In genomic region chr17:28133562-28133970, GRCh38 we compare ENCODE assay signal across 15 cellular contexts.
A peak's percentile ranks its signal among the peaks of the same experiment; 100 is the strongest.
DNase-seq lines count a peak whose midpoint lies in the region; ATAC-seq, FAIRE-seq and TF ChIP-seq lines count a peak whose summit lies in the region.
"Had no signal": no experiment of that assay in that cellular context is flagged by ENCODE, and none has a peak within 500 bp of the region (broad histone marks: within the 10 kb centered on the region; RNA-seq: fewer than 3 reads in every experiment).

No MANE protein-coding gene starts in this region.

- TF ChIP-seq CTCF in A549 (IDR thresholded peaks at IDR 0.05) (no peak), fibroblast of pulmonary artery (IDR thresholded peaks at IDR 0.05; ENCODE audit: low read length, missing control alignments) (no peak)

- H3K27ac Mint-ChIP-seq in activated naive CD8-positive, alpha-beta T cell, result peak overlapping the region; percentile 54
- no peak overlapping the region for H3K27ac Mint-ChIP-seq in activated CD4-positive, alpha-beta memory T cell treated with anti-CD3 and anti-CD28 coated beads, Interleukin-2, amount 10 ng/mL, durations not matched to agents 7 days and 5 days
- no peak overlapping the region for H3K27ac Mint-ChIP-seq in CD8-positive, alpha-beta memory T cell
- H3K27ac Mint-ChIP-seq: CD14-positive monocyte; nephron progenitor cell; stimulated activated memory B cell treated with anti-CD40 and anti-IgM and Interleukin-4, amounts not matched to agents 10 μg/mL and 1 μg/mL and 100 μg/mL, for 72 hours had no signal

- H3K4me1 ChIP-seq in A549, result 0 out of 3 replicates have a peak, but pooled peaks cover 4% of the 10 kb centered on the region
- no peaks in the 10 kb centered on the region for H3K4me1 ChIP-seq in CD8-positive, alpha-beta memory T cell (ENCODE audit: insufficient read depth, low read length)
- H3K4me1 ChIP-seq: adrenal gland had no signal

- CTCF ChIA-PET in A549 (lab: Yijun Ruan, JAX), result interaction anchor here (1.0 to 1.4 kb wide), 4 partner anchors 13 to 407 kb away, joined by 3 to 4 read pairs (median 3); no protein-coding TSS in a partner anchor
- CTCF ChIA-PET in activated CD4-positive, alpha-beta memory T cell treated with anti-CD3 and anti-CD28 coated beads, Interleukin-2, amount 10 ng/mL, durations not matched to agents 7 days and 5 days (lab: Charles Lee), result no interaction called here
- CTCF ChIA-PET in CD8-positive, alpha-beta memory T cell (lab: Charles Lee), result no interaction called here

- peak; percentile 90 for FAIRE-seq in A549 (lab: Jason Lieb, UNC)
- FAIRE-seq: GM19239 had no signal

- H3K4me2 ChIP-seq in A549, result no peak overlapping the region

- no peaks in the 10 kb centered on the region for H3K9me3 Mint-ChIP-seq in activated naive CD8-positive, alpha-beta T cell (ENCODE audit: low read depth)
- no peaks in the 10 kb centered on the region for H3K9me3 Mint-ChIP-seq in activated CD4-positive, alpha-beta memory T cell treated with anti-CD3 and anti-CD28 coated beads, Interleukin-2, amount 10 ng/mL, durations not matched to agents 7 days and 5 days
- H3K9me3 Mint-ChIP-seq in CD8-positive, alpha-beta memory T cell, result no peaks in the 10 kb centered on the region
- H3K9me3 Mint-ChIP-seq: CD14-positive monocyte; nephron progenitor cell; stimulated activated memory B cell treated with anti-CD40 and anti-IgM and Interleukin-4, amounts not matched to agents 10 μg/mL and 1 μg/mL and 100 μg/mL, for 72 hours had no signal

- no peak for ATAC-seq in A549
- no peak for ATAC-seq in HG03108 (IDR thresholded peaks at IDR 0.05; ENCODE audit: unreplicated experiment)
- ATAC-seq: stimulated activated memory B cell treated with anti-CD40 and anti-IgM and Interleukin-4, amounts not matched to agents 10 μg/mL and 1 μg/mL and 100 μg/mL, for 72 hours had no signal

- DNase-seq in A549 (ENCODE audit: low read depth in 1 of 2, low spot score in 1 of 2), result peak in 1 of 2 experiments; percentile 6
- peak; percentile 39 for DNase-seq in GM03348 (ENCODE audit: low spot score)
- peak; percentile 70 for DNase-seq in fibroblast of pulmonary artery (ENCODE audit: low read depth)
- DNase-seq in activated CD4-positive, alpha-beta memory T cell treated with anti-CD3 and anti-CD28 coated beads, Interleukin-2, amount 10 ng/mL, durations not matched to agents 7 days and 5 days, result no peak
- DNase-seq in NCI-H1092 (lab: John Stamatoyannopoulos, UW), result no peak
- no peak for DNase-seq in CD8-positive, alpha-beta memory T cell
- DNase-seq: activated CD4-positive, alpha-beta T cell treated with anti-CD3 and anti-CD28 coated beads, Interleukin-2, amount 50 U/mL, for 4 hours; adrenal gland; NCI-H526 treated with DMSO at 0.1 percent for 48 hours; nephron progenitor cell had no signal

- H3K27me3 Mint-ChIP-seq in activated naive CD8-positive, alpha-beta T cell, result no peaks in the 10 kb centered on the region
- H3K27me3 Mint-ChIP-seq in activated CD4-positive, alpha-beta memory T cell treated with anti-CD3 and anti-CD28 coated beads, Interleukin-2, amount 10 ng/mL, durations not matched to agents 7 days and 5 days, result no peaks in the 10 kb centered on the region
- H3K27me3 Mint-ChIP-seq in CD8-positive, alpha-beta memory T cell, result no peaks in the 10 kb centered on the region
- H3K27me3 Mint-ChIP-seq: stimulated activated memory B cell treated with anti-CD40 and anti-IgM and Interleukin-4, amounts not matched to agents 10 μg/mL and 1 μg/mL and 100 μg/mL, for 72 hours had no signal

- no peak overlapping the region for H3K4me3 Mint-ChIP-seq in activated naive CD8-positive, alpha-beta T cell
- H3K4me3 Mint-ChIP-seq in activated CD4-positive, alpha-beta memory T cell treated with anti-CD3 and anti-CD28 coated beads, Interleukin-2, amount 10 ng/mL, durations not matched to agents 7 days and 5 days, result no peak overlapping the region
- H3K4me3 Mint-ChIP-seq in CD8-positive, alpha-beta memory T cell, result no peak overlapping the region
- H3K4me3 Mint-ChIP-seq: CD14-positive monocyte; nephron progenitor cell; stimulated activated memory B cell treated with anti-CD40 and anti-IgM and Interleukin-4, amounts not matched to agents 10 μg/mL and 1 μg/mL and 100 μg/mL, for 72 hours had no signal

- no peaks in the 10 kb centered on the region for H3K27me3 ChIP-seq in CD8-positive, alpha-beta memory T cell (ENCODE audit: insufficient read depth, low read length, poor library complexity, severe bottlenecking)
- H3K27me3 ChIP-seq: adrenal gland had no signal

- no peak for TF ChIP-seq EP300 in A549 (IDR thresholded peaks at IDR 0.05)

- no peaks in the 10 kb centered on the region for H3K36me3 ChIP-seq in CD8-positive, alpha-beta memory T cell (ENCODE audit: insufficient read depth, low read length)

- POLR2A ChIA-PET in A549 (lab: Yijun Ruan, JAX), result interaction anchor here (0.7 kb wide), 1 partner anchor 9 kb away, joined by 3 read pairs; no protein-coding TSS in a partner anchor
- POLR2A ChIA-PET in activated CD4-positive, alpha-beta memory T cell treated with anti-CD3 and anti-CD28 coated beads, Interleukin-2, amount 10 ng/mL, durations not matched to agents 7 days and 5 days (lab: Charles Lee), result no interaction called here
- POLR2A ChIA-PET in CD8-positive, alpha-beta memory T cell (lab: Charles Lee), result no interaction called here

- no peak for TF ChIP-seq RAD21 in A549 (conservative IDR thresholded peaks at IDR 0.05 in 1 of 2, IDR thresholded peaks at IDR 0.05 in 1 of 2)

- H3K4me1 Mint-ChIP-seq in activated naive CD8-positive, alpha-beta T cell (ENCODE audit: low read depth), result peaks cover 4% of the 10 kb centered on the region
- no peaks in the 10 kb centered on the region for H3K4me1 Mint-ChIP-seq in activated CD4-positive, alpha-beta memory T cell treated with anti-CD3 and anti-CD28 coated beads, Interleukin-2, amount 10 ng/mL, durations not matched to agents 7 days and 5 days
- H3K4me1 Mint-ChIP-seq in CD8-positive, alpha-beta memory T cell, result no peaks in the 10 kb centered on the region
- H3K4me1 Mint-ChIP-seq: CD14-positive monocyte; nephron progenitor cell; stimulated activated memory B cell treated with anti-CD40 and anti-IgM and Interleukin-4, amounts not matched to agents 10 μg/mL and 1 μg/mL and 100 μg/mL, for 72 hours had no signal

- H3K9me3 ChIP-seq in A549, result no peaks in the 10 kb centered on the region
- H3K9me3 ChIP-seq in CD8-positive, alpha-beta memory T cell (ENCODE audit: low read length), result no peaks in the 10 kb centered on the region
- H3K9me3 ChIP-seq: adrenal gland had no signal

- H3K4me3 ChIP-seq in A549, result no peak overlapping the region
- no peak overlapping the region for H3K4me3 ChIP-seq in fibroblast of pulmonary artery (replicated peaks; ENCODE audit: low read depth, low read length)
- H3K4me3 ChIP-seq in CD8-positive, alpha-beta memory T cell (ENCODE audit: low read length), result no peak overlapping the region
- H3K4me3 ChIP-seq: adrenal gland had no signal

- peaks cover 11% of the 10 kb centered on the region for H3K36me3 Mint-ChIP-seq in activated naive CD8-positive, alpha-beta T cell
- peaks cover 12% of the 10 kb centered on the region for H3K36me3 Mint-ChIP-seq in activated CD4-positive, alpha-beta memory T cell treated with anti-CD3 and anti-CD28 coated beads, Interleukin-2, amount 10 ng/mL, durations not matched to agents 7 days and 5 days (ENCODE audit: low read depth)
- H3K36me3 Mint-ChIP-seq in CD8-positive, alpha-beta memory T cell, result peaks cover 4 to 32% (median 8%) of the 10 kb centered on the region in 3 donors

- H3K27ac ChIP-seq in A549, result no peak overlapping the region
- no peak overlapping the region for H3K27ac ChIP-seq in CD8-positive, alpha-beta memory T cell (ENCODE audit: low read depth, low read length)

- no peak for TF ChIP-seq POLR2A in A549 (IDR thresholded peaks at IDR 0.05; ENCODE audit: low read length)

TF ChIP-seq in A549, 52 proteins besides CTCF, POLR2A, EP300 and RAD21:
- TF ChIP-seq CEBPB (IDR thresholded peaks at IDR 0.05) (no peak), FOSL2 (IDR thresholded peaks at IDR 0.05) (no peak), FOSL2 (CRISPR knock-in tag; IDR thresholded peaks at IDR 0.05) (peak; percentile 45; the same call in 1 of the 2 replicates)

Comparison
In these comparisons a context has a peak if more than half of its experiments do, and no peak if none do; other contexts are left out.
1. DNase-seq: peak in GM03348 (single experiment) and fibroblast of pulmonary artery (single experiment); none in activated CD4-positive, alpha-beta memory T cell treated with anti-CD3 and anti-CD28 coated beads, Interleukin-2, amount 10 ng/mL, durations not matched to agents 7 days and 5 days (single experiment), NCI-H1092 (single experiment) and CD8-positive, alpha-beta memory T cell (0 of 5).